Comparison of ENCODE assay signal across 1 cellular context in genomic region chr1:156478250-156478627, GRCh38.
TF ChIP-seq lines count a peak whose summit lies in the region.

No MANE protein-coding gene starts in this region.

TF ChIP-seq in GM12878, 131 proteins besides CTCF, POLR2A, EP300 and RAD21:
- TF ChIP-seq CBX5 (IDR thresholded peaks at IDR 0.05; ENCODE audit: low read depth) = no peak
- TF ChIP-seq POLR2AphosphoS5 (IDR thresholded peaks at IDR 0.05; ENCODE audit: low read length) = peak; percentile 35; the same call in 1 of the 2 replicates
TF ChIP-seq in GM12878: peak in this region for 1.
